In the genomic region with DNA sequence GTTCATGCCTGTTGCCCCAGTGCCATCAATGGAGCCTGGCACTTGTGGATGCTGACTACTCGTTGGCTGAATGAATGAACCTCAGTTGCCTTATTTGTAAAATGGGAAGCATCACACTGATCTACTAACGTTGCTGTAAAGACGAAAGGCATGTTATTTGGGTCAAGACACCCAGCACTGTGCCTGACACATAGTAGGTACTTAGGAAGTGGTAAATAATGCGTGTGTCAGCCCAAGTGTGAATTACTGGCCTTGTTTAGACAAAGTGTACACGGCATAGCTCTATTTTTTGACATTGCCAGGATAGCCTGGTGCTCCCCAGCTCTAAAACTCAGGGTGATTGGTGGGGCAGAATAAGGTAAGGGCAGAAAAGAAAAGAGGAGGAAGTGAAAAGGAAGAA, we compare ENCODE assay signal across 1 cellular context.
A peak's percentile ranks its signal among the peaks of the same experiment; 100 is the strongest.
TF ChIP-seq lines count a peak whose summit lies in the region.

No MANE protein-coding gene starts in this region.

TF ChIP-seq in A549, 52 proteins besides CTCF, POLR2A, EP300 and RAD21 (continued from another document):
- TF ChIP-seq, protein P1, sequence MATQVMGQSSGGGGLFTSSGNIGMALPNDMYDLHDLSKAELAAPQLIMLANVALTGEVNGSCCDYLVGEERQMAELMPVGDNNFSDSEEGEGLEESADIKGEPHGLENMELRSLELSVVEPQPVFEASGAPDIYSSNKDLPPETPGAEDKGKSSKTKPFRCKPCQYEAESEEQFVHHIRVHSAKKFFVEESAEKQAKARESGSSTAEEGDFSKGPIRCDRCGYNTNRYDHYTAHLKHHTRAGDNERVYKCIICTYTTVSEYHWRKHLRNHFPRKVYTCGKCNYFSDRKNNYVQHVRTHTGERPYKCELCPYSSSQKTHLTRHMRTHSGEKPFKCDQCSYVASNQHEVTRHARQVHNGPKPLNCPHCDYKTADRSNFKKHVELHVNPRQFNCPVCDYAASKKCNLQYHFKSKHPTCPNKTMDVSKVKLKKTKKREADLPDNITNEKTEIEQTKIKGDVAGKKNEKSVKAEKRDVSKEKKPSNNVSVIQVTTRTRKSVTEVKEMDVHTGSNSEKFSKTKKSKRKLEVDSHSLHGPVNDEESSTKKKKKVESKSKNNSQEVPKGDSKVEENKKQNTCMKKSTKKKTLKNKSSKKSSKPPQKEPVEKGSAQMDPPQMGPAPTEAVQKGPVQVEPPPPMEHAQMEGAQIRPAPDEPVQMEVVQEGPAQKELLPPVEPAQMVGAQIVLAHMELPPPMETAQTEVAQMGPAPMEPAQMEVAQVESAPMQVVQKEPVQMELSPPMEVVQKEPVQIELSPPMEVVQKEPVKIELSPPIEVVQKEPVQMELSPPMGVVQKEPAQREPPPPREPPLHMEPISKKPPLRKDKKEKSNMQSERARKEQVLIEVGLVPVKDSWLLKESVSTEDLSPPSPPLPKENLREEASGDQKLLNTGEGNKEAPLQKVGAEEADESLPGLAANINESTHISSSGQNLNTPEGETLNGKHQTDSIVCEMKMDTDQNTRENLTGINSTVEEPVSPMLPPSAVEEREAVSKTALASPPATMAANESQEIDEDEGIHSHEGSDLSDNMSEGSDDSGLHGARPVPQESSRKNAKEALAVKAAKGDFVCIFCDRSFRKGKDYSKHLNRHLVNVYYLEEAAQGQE (IDR thresholded peaks at IDR 0.05): no peak
- TF ChIP-seq, protein P2, sequence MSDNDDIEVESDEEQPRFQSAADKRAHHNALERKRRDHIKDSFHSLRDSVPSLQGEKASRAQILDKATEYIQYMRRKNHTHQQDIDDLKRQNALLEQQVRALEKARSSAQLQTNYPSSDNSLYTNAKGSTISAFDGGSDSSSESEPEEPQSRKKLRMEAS (IDR thresholded peaks at IDR 0.05): 0 out of 2 replicates have a peak, but pooled peaks have one; percentile 23
- TF ChIP-seq RARB (CRISPR knock-in tag; IDR thresholded peaks at IDR 0.05) (no peak), CHD2 (IDR thresholded peaks at IDR 0.05; ENCODE audit: low read length, partially characterized antibody) (no peak), FOSB (CRISPR knock-in tag; IDR thresholded peaks at IDR 0.05) (no peak)
